Comparison of ENCODE assay signal across 1 cellular context in genomic region chr9:93217706-93218105, GRCh38.
TF ChIP-seq lines count a peak whose summit lies in the region.

No MANE protein-coding gene starts in this region.

TF ChIP-seq in H1, 55 proteins besides CTCF, POLR2A, EP300 and RAD21 (continued from another document):
- TF ChIP-seq TEAD4 (IDR thresholded peaks at IDR 0.05; ENCODE audit: low read depth, low read length), result no peak
- TF ChIP-seq TAF1 (IDR thresholded peaks at IDR 0.05; ENCODE audit: low read depth, low read length), result no peak
- TF ChIP-seq CREB1 (IDR thresholded peaks at IDR 0.05), result no peak
- TF ChIP-seq YY1 (IDR thresholded peaks at IDR 0.05; ENCODE audit: low read depth, low read length), result no peak
- TF ChIP-seq GTF2F1 (IDR thresholded peaks at IDR 0.05; ENCODE audit: borderline replicate concordance, low read depth, low read length), result no peak
- no peak for TF ChIP-seq SUZ12 (IDR thresholded peaks at IDR 0.05; ENCODE audit: low read length)
TF ChIP-seq in H1: peak in this region for 0.
